ENCODE assay signal across 8 cellular contexts in the genomic region with DNA sequence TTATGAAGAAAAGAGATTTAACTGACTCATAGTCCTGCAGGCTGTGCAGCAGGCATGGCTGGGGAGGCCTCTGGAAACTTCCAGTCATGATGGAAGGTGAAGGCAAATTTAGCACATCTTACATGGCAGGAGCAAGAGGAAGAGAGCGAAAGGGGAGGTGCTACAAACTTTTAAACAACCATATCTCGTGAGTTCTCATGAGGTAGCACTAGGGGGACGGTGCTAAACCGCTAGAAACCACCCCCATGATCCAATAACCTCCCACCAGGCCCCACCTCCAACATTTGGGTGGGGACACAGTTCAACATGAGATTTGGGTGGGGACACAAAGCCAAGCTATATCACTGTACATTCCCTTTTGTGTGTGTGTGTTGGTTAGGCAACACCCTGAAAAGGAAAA.
"Had no signal": no experiment of that assay in that cellular context is flagged by ENCODE, and none has a peak within 500 bp of the region (broad histone marks: within the 10 kb centered on the region; RNA-seq: fewer than 3 reads in every experiment).

No MANE protein-coding gene starts in this region.

- ATAC-seq: HCT116 had no signal

- H3K27ac Mint-ChIP-seq: HFFc6 had no signal

- H3K4me3 ChIP-seq: GM23248, HAP-1 had no signal

- H2AFZ ChIP-seq: GM23248 had no signal

- H3K9me3 Mint-ChIP-seq: HFFc6 had no signal

- H3K4me3 Mint-ChIP-seq: HFFc6 had no signal

- DNase-seq: GM23248, GOT3, H7, HFFc6, IMR-90 had no signal

- H3K9me3 ChIP-seq: HAP-1 had no signal

- H3K36me3 ChIP-seq: HAP-1 had no signal

- H3K27ac ChIP-seq: GM23248, HL-60 had no signal

- H3K9ac ChIP-seq: GM23248 had no signal
